In the genomic region with DNA sequence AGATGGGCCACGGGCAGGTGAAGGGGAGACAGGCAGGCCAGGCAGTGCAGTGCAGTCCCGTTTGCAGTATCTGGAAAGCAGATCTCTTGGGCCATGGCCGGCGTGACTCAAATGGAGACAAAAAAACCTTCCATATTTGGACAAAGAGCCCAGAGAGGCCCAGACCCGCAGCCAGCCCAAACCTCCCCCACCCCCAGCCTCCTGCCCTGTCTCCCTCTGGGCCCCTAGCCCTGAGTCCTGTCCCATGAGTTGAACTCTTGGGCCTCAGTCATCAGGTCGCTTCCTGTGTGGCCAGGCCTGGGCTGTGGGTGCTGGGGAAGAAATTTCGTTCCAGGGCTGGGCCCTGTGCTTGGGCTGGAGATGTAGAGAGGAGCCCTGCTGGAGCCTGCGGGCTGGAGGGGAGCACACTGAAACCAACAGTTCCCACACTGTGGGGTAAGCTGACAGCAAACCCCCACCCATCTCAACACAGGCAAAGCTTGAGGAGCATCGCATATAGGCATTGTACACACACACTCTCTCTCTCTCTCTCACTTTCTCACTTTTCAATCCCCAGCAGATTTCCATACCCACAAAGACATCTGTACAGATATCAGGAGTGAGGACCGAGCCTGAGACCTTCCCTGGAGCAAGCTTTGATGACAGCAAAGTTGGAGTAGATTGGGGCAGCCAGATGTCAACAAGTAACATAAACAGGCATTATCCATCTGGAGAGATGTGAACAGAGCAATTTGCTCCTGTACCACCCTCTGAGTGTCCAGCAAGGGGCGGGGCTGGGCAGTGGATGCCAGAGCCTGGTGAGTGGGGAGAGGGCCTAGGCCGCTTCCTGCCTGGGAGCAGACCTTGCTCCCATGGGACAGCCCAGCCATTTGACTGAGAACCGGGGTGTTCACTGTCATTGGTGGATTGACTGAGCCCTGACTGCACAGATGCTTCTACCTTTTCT, we compare ENCODE assay signal across 8 cellular contexts. TPM values are rescaled to one million over a fixed set of nuclear protein-coding genes. Genes with fewer than 3 reads are reported as not detected.
DNase-seq lines count a peak whose midpoint lies in the region; ATAC-seq and TF ChIP-seq lines count a peak whose summit lies in the region.
"Had no signal": no experiment of that assay in that cellular context is flagged by ENCODE, and none has a peak within 500 bp of the region (broad histone marks: within the 10 kb centered on the region; RNA-seq: fewer than 3 reads in every experiment).

No MANE protein-coding gene starts in this region.

- ATAC-seq in GM19438 (IDR thresholded peaks at IDR 0.05; ENCODE audit: low read depth, unreplicated experiment) (peak; percentile 70), HG03342 (IDR thresholded peaks at IDR 0.05; ENCODE audit: unreplicated experiment) (peak; percentile 52), foreskin keratinocyte (no peak)

- H3K36me3 ChIP-seq in stomach, result no peaks in the 10 kb centered on the region

- TF ChIP-seq CTCF in stomach (IDR thresholded peaks at IDR 0.05) (no peak), foreskin keratinocyte (conservative IDR thresholded peaks at IDR 0.05) (no peak)

- intact Hi-C loops in stomach (cut with DNase I; ENCODE audit: low total_unique reads), result no loop called here

- H3K4me3 ChIP-seq in stomach, result no peak overlapping the region

- WGBS in stomach, 5 donors, result 70 to 78% (median 73%) methylated on average over 13 of the region's 13 CpGs

- DNase-seq in fibroblast of peridontal ligament (ENCODE audit: extremely low read depth) (peak; percentile 54), stomach (no peak), SW 1271 (lab: John Stamatoyannopoulos, UW) (no peak), NCI-H146 (lab: John Stamatoyannopoulos, UW) (no peak), foreskin keratinocyte (no peak)

- peaks cover 60 to 97% (median 78%) of the 10 kb centered on the region in 4 donors for H3K4me1 ChIP-seq in stomach
- no peaks in the 10 kb centered on the region for H3K4me1 ChIP-seq in foreskin keratinocyte

- TF ChIP-seq POLR2A in stomach (IDR thresholded peaks at IDR 0.05), result no peak

- H3K9me3 ChIP-seq in stomach, result no peaks in the 10 kb centered on the region

- TF ChIP-seq EP300 in stomach (IDR thresholded peaks at IDR 0.05), result no peak

- no peaks in the 10 kb centered on the region for H3K27me3 ChIP-seq in stomach
- H3K27me3 ChIP-seq in foreskin keratinocyte, result no peaks in the 10 kb centered on the region

- H3K27ac ChIP-seq in stomach (peak overlapping the region; percentile 68 to 95 (median 85)), foreskin keratinocyte (no peak overlapping the region)

RNA-seq across cellular contexts. Expression of a gene that starts 17.2 kb away (rescaled TPM):
- total RNA-seq in stomach (10 to 100 TPM; 29.9 to 66.5 (median 38.8) TPM), foreskin keratinocyte (8.7 and 9.7 TPM in 2 replicates)
- polyA plus RNA-seq in stomach (10 to 100 TPM in 2 of 3 donors, 1 to 10 TPM in 1; 5.0 to 13.1 (median 10.8) TPM), foreskin keratinocyte (4.6 and 5.0 TPM in 2 replicates)
- total RNA-seq: T-helper 1 cell treated with Interleukin-12 subunit alpha and Interleukin-12 subunit beta and Interleukin-4 antibody, amounts not matched to agents 30 ng/mL and 1 ng/mL, for 36 hours had no signal

RNA-seq across cellular contexts. Expression of a gene that starts 50.9 kb away (rescaled TPM):
- total RNA-seq in stomach, result 10 to 100 TPM in 1 of 5 donors, 1 to 10 TPM in 2, not detected in 2; 2.2 to 18.7 (median 2.9) TPM
- 1 to 10 TPM; 1.2 to 1.6 (median 1.2) TPM for polyA plus RNA-seq in stomach
- total RNA-seq in foreskin keratinocyte, result 11.6 and 12.7 TPM in 2 replicates
- 8.1 and 10.7 TPM in 2 replicates for polyA plus RNA-seq in foreskin keratinocyte

RNA-seq across cellular contexts. Expression of a gene that starts 53.2 kb away (rescaled TPM):
- total RNA-seq in stomach, result 1 to 10 TPM in 1 of 5 donors, under 1 TPM in 1, not detected in 3; 0.29 to 1.3 TPM
- 1 to 10 TPM; 1.2 to 2.9 (median 2.1) TPM for polyA plus RNA-seq in stomach
- total RNA-seq in foreskin keratinocyte, result not detected in 2 replicates
- polyA plus RNA-seq in foreskin keratinocyte, result 0.04 TPM in 1 of 2 replicates, not detected in the other
- total RNA-seq: T-helper 1 cell treated with Interleukin-12 subunit alpha and Interleukin-12 subunit beta and Interleukin-4 antibody, amounts not matched to agents 30 ng/mL and 1 ng/mL, for 36 hours had no signal
